Comparison of ENCODE assay signal across 1 cellular context in the genomic region with DNA sequence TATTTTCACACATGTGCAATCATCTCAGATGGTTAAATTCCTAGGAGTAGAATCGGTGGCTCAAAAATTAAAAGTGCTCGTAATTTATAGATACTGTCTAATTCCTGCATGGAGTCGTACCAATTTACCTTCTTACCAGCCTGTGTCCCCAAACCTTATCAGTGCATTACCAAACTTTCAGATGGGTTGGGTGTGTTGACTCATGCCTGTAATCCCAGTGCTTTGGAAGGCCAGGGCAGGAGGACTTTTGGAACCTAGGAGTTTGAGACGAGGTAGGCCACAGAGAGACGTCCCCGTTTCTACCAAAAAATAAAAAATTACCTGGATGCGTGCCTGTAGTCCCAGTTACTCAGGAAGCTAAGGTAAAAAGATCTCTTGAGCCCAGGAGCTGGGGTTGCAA.
A peak's percentile ranks its signal among the peaks of the same experiment; 100 is the strongest.
TF ChIP-seq lines count a peak whose summit lies in the region.

No MANE protein-coding gene starts in this region.

TF ChIP-seq in K562, 482 proteins besides CTCF, POLR2A, EP300 and RAD21:
- TF ChIP-seq ZNF239 (CRISPR knock-in tag; IDR thresholded peaks at IDR 0.05): peak; percentile 79
- no peak for TF ChIP-seq HNRNPUL1 (IDR thresholded peaks at IDR 0.05; ENCODE audit: low read length)
TF ChIP-seq in K562: peak in this region for 1.
